ENCODE assay signal across 8 cellular contexts in genomic region chr2:158457826-158458616, GRCh38. TPM values are rescaled to one million over a fixed set of nuclear protein-coding genes. Genes with fewer than 3 reads are reported as not detected.
DNase-seq lines count a peak whose midpoint lies in the region; ATAC-seq, FAIRE-seq and TF ChIP-seq lines count a peak whose summit lies in the region.

No MANE protein-coding gene starts in this region.

- H3K9me3 ChIP-seq in CD8-positive, alpha-beta memory T cell (ENCODE audit: low read length) = no peaks in the 10 kb centered on the region
- no peaks in the 10 kb centered on the region for H3K9me3 ChIP-seq in OCI-LY3 (ENCODE audit: insufficient read depth, low read length)
- no peaks in the 10 kb centered on the region for H3K9me3 ChIP-seq in neutrophil
- no peaks in the 10 kb centered on the region for H3K9me3 ChIP-seq in tibial nerve

- intact Hi-C loops in activated naive CD4-positive, alpha-beta T cell treated with anti-CD3 and anti-CD28 coated beads for 36 hours (cut with micrococcal nuclease) = loop anchor here (2.0 to 10.0 kb wide), 11 partner anchors 67 to 1923 kb away; partner anchors contain the start of genes ACVR1, ACVR1C, TANC1 and WDSUB1

- WGBS in tibial nerve, 2 donors = 1% methylated on average over 23 to 41 of the region's 61 CpGs

- H3K4me3 Mint-ChIP-seq in CD8-positive, alpha-beta memory T cell = peak overlapping the region; percentile 82 to 96 (median 90)
- H3K4me3 Mint-ChIP-seq in activated naive CD4-positive, alpha-beta T cell treated with anti-CD3 and anti-CD28 coated beads for 36 hours = peak overlapping the region; percentile 95

- peaks cover 14% of the 10 kb centered on the region for H3K4me1 ChIP-seq in CD8-positive, alpha-beta memory T cell (ENCODE audit: insufficient read depth, low read length)
- peaks cover 39% of the 10 kb centered on the region for H3K4me1 ChIP-seq in OCI-LY3 (ENCODE audit: low read length)
- peaks cover 37 to 39% of the 10 kb centered on the region in 2 experiments for H3K4me1 ChIP-seq in neutrophil (ENCODE audit: control insufficient read depth in 1 of 2, insufficient read depth in 1 of 2, low read depth in 1 of 2, low read length in 1 of 2)
- H3K4me1 ChIP-seq in tibial nerve = peaks cover 0 to 36% (median 7%) of the 10 kb centered on the region in 4 donors

- CTCF ChIA-PET in CD8-positive, alpha-beta memory T cell (lab: Charles Lee) = interaction anchor here (1.0 to 1.8 kb wide), 4 partner anchors 10 to 20 kb away, joined by 3 to 6 read pairs (median 3); no protein-coding TSS in a partner anchor
- CTCF ChIA-PET in activated naive CD4-positive, alpha-beta T cell treated with anti-CD3 and anti-CD28 coated beads for 36 hours (lab: Charles Lee) = interaction anchor here (0.6 to 1.6 kb wide), 6 partner anchors 20 to 287 kb away, joined by 3 to 5 read pairs (median 4); no protein-coding TSS in a partner anchor

- H2AFZ ChIP-seq in OCI-LY3 (ENCODE audit: low read depth, low read length) = peak overlapping the region; percentile 75; the same call in 1 of the 2 replicates

- H3K36me3 ChIP-seq in CD8-positive, alpha-beta memory T cell (ENCODE audit: insufficient read depth, low read length) = no peaks in the 10 kb centered on the region
- no peaks in the 10 kb centered on the region for H3K36me3 ChIP-seq in OCI-LY3 (replicated peaks; ENCODE audit: low read depth, low read length)
- H3K36me3 ChIP-seq in neutrophil = no peaks in the 10 kb centered on the region
- no peaks in the 10 kb centered on the region for H3K36me3 ChIP-seq in tibial nerve

- peaks cover 19 to 26% (median 23%) of the 10 kb centered on the region in 3 donors for H3K4me1 Mint-ChIP-seq in CD8-positive, alpha-beta memory T cell
- H3K4me1 Mint-ChIP-seq in activated naive CD4-positive, alpha-beta T cell treated with anti-CD3 and anti-CD28 coated beads for 36 hours (ENCODE audit: low read depth) = peaks cover 26% of the 10 kb centered on the region

- peak in 1 of 2 donors; percentile 31 for TF ChIP-seq EP300 in tibial nerve (IDR thresholded peaks at IDR 0.05)

- no peaks in the 10 kb centered on the region for H3K27me3 ChIP-seq in CD8-positive, alpha-beta memory T cell (ENCODE audit: insufficient read depth, low read length, poor library complexity, severe bottlenecking)
- H3K27me3 ChIP-seq in OCI-LY3 (ENCODE audit: low read depth, low read length) (peaks cover 7% of the 10 kb centered on the region; the same call in 1 of the 2 replicates), neutrophil (peaks cover 17% of the 10 kb centered on the region), tibial nerve (no peaks in the 10 kb centered on the region)

- ATAC-seq in HG03378 (IDR thresholded peaks at IDR 0.05; ENCODE audit: unreplicated experiment) = peak; percentile 37

- H4K20me1 ChIP-seq in OCI-LY3 (ENCODE audit: insufficient read depth, low read length) = peaks cover 44% of the 10 kb centered on the region

- H3K36me3 Mint-ChIP-seq in CD8-positive, alpha-beta memory T cell = peaks cover 0 to 8% (median 0%) of the 10 kb centered on the region in 3 donors
- H3K36me3 Mint-ChIP-seq in activated naive CD4-positive, alpha-beta T cell treated with anti-CD3 and anti-CD28 coated beads for 36 hours (ENCODE audit: low read depth) = peaks cover 3% of the 10 kb centered on the region

- H3K4me2 ChIP-seq in OCI-LY3 (ENCODE audit: low read length) = peak overlapping the region; percentile 90

- H3K27ac Mint-ChIP-seq in CD8-positive, alpha-beta memory T cell = peak overlapping the region; percentile 59 to 97 (median 82)
- peak overlapping the region; percentile 79 for H3K27ac Mint-ChIP-seq in activated naive CD4-positive, alpha-beta T cell treated with anti-CD3 and anti-CD28 coated beads for 36 hours

- H3K4me3 ChIP-seq in CD8-positive, alpha-beta memory T cell (ENCODE audit: low read length) = peak overlapping the region; percentile 79
- H3K4me3 ChIP-seq in OCI-LY3 (ENCODE audit: low read length) (peak overlapping the region; percentile 93), neutrophil (ENCODE audit: low read depth in 1 of 2, low read length in 1 of 2) (peak overlapping the region; percentile 81 to 85), tibial nerve (peak overlapping the region; percentile 87 to 100 (median 94))

- TF ChIP-seq CTCF in OCI-LY3 (IDR thresholded peaks at IDR 0.05; ENCODE audit: low read depth, low read length) (peak; percentile 25), neutrophil (IDR thresholded peaks at IDR 0.05) (peak; percentile 39), tibial nerve (IDR thresholded peaks at IDR 0.05) (peak; percentile 20 to 62 (median 30))

- no peaks in the 10 kb centered on the region for H3K9me3 Mint-ChIP-seq in CD8-positive, alpha-beta memory T cell
- H3K9me3 Mint-ChIP-seq in activated naive CD4-positive, alpha-beta T cell treated with anti-CD3 and anti-CD28 coated beads for 36 hours = no peaks in the 10 kb centered on the region

- peak overlapping the region; percentile 80 for H3K9ac ChIP-seq in OCI-LY3 (ENCODE audit: low read length)

- FAIRE-seq in GM19239 (lab: Jason Lieb, UNC) = no peak

- TF ChIP-seq POLR2A in tibial nerve (IDR thresholded peaks at IDR 0.05) = no peak

- POLR2A ChIA-PET in CD8-positive, alpha-beta memory T cell (lab: Charles Lee) = no interaction called here

- H3K79me2 ChIP-seq in OCI-LY3 (ENCODE audit: low read length) = peaks cover 59% of the 10 kb centered on the region

- DNase-seq in CD8-positive, alpha-beta memory T cell = peak in 4 of 5 donors; percentile 37 to 68 (median 48)
- DNase-seq in GM19239 (ENCODE audit: insufficient read length, low spot score) (peak; percentile 31), glomerular visceral epithelial cell (ENCODE audit: extremely low spot score) (peak; percentile 93), tibial nerve (ENCODE audit: low spot score in 2 of 2) (peak; percentile 24 to 32)
- DNase-seq in activated naive CD4-positive, alpha-beta T cell treated with anti-CD3 and anti-CD28 coated beads for 36 hours = peak; percentile 59

- H3K27me3 Mint-ChIP-seq in CD8-positive, alpha-beta memory T cell = no peaks in the 10 kb centered on the region
- H3K27me3 Mint-ChIP-seq in activated naive CD4-positive, alpha-beta T cell treated with anti-CD3 and anti-CD28 coated beads for 36 hours (ENCODE audit: low read depth) = no peaks in the 10 kb centered on the region

- peak overlapping the region; percentile 60 for H3K27ac ChIP-seq in CD8-positive, alpha-beta memory T cell (ENCODE audit: low read depth, low read length)
- peak overlapping the region; percentile 34; the same call in 1 of the 2 replicates for H3K27ac ChIP-seq in OCI-LY3 (ENCODE audit: low read length)
- H3K27ac ChIP-seq in neutrophil = peak overlapping the region; percentile 85
- peak overlapping the region; percentile 89 to 94 (median 94) for H3K27ac ChIP-seq in tibial nerve

RNA-seq across cellular contexts. Expression of gene PKP4, which starts 1.3 kb away (rescaled TPM):
- total RNA-seq in CD8-positive, alpha-beta memory T cell = 10 to 100 TPM; 29.6 to 32.2 TPM
- polyA plus RNA-seq in CD8-positive, alpha-beta memory T cell = 1.5 TPM
- 10 to 100 TPM; 52.9 to 57.0 TPM for total RNA-seq in activated naive CD4-positive, alpha-beta T cell treated with anti-CD3 and anti-CD28 coated beads for 36 hours
- 100 to 1,000 TPM in 2 of 4 donors, 10 to 100 TPM in 2; 57.8 to 100 (median 92.0) TPM for total RNA-seq in tibial nerve

RNA-seq across cellular contexts. Expression of gene CCDC148, which starts 1.5 kb away (rescaled TPM):
- under 1 TPM in 1 of 2 experiments, not detected in 1; 0.40 TPM for total RNA-seq in CD8-positive, alpha-beta memory T cell
- not detected for polyA plus RNA-seq in CD8-positive, alpha-beta memory T cell
- not detected for total RNA-seq in activated naive CD4-positive, alpha-beta T cell treated with anti-CD3 and anti-CD28 coated beads for 36 hours
- total RNA-seq in tibial nerve = 1 to 10 TPM in 3 of 4 donors, under 1 TPM in 1; 0.30 to 2.5 (median 1.9) TPM

Comparison
In these comparisons a context has a peak if more than half of its experiments do, and no peak if none do; other contexts are left out.
1. Peak in every context shown above with its lines: DNase-seq, ATAC-seq, H3K4me3 ChIP-seq and H3K27ac ChIP-seq.
2. DNase-seq: peak in every context shown above with its lines; median percentile 93 in glomerular visceral epithelial cell; 59 in activated naive CD4-positive, alpha-beta T cell treated with anti-CD3 and anti-CD28 coated beads for 36 hours; 48 in CD8-positive, alpha-beta memory T cell; 31 in GM19239; 28 in tibial nerve.
3. H3K27ac ChIP-seq: peak in every context shown above with its lines; median percentile 94 in tibial nerve; 85 in neutrophil; 60 in CD8-positive, alpha-beta memory T cell; 34 in OCI-LY3.